Comparison of ENCODE assay signal across 8 cellular contexts in the genomic region with DNA sequence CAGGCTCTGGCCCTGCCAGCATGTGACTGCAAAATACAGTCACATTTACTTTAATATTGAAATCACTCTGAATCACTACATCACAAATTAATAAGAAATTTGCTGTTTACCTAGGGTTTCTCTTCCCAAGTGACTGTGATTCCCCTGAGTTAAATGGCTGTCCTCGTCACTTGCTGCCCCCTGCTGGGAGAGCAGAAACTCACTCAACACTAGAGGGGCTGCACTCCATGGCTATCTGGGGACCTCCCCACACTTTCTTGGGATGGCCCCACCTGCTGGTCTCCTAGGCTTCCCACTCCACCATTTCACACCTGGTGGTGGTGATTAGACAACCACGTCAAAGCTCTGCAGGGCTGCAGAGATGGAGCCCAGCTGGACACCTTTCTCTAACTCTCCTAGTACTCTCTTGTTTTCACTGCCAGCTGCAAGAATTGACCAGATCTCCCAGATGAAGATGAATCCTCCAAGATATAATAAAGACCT.
DNase-seq lines count a peak whose midpoint lies in the region; ATAC-seq and TF ChIP-seq lines count a peak whose summit lies in the region.

No MANE protein-coding gene starts in this region.

- in situ Hi-C loops in KBM-7 (cut with MboI; ENCODE audit: low pct_unique_long_range_greater_than_20kb, low sequenced_read_pairs), result no loop called here

- intact Hi-C loops in adrenal gland (cut with DNase I), result no loop called here
- intact Hi-C loops in left lung (cut with DNase I), result no loop called here

- peaks cover 6% of the 10 kb centered on the region for H3K36me3 Mint-ChIP-seq in stimulated activated effector memory CD8-positive, alpha-beta T cell treated with anti-CD3 and anti-CD28 coated beads, Interleukin-12 subunit alpha, Interleukin-12 subunit beta, amount 100 ng/mL, for 72 hours

- peaks cover 51% of the 10 kb centered on the region for H3K4me1 Mint-ChIP-seq in stimulated activated effector memory CD8-positive, alpha-beta T cell treated with anti-CD3 and anti-CD28 coated beads, Interleukin-12 subunit alpha, Interleukin-12 subunit beta, amount 100 ng/mL, for 72 hours

- H3K9me3 Mint-ChIP-seq in stimulated activated effector memory CD8-positive, alpha-beta T cell treated with anti-CD3 and anti-CD28 coated beads, Interleukin-12 subunit alpha, Interleukin-12 subunit beta, amount 100 ng/mL, for 72 hours, result peaks cover 12% of the 10 kb centered on the region

- H3K27ac Mint-ChIP-seq in stimulated activated effector memory CD8-positive, alpha-beta T cell treated with anti-CD3 and anti-CD28 coated beads, Interleukin-12 subunit alpha, Interleukin-12 subunit beta, amount 100 ng/mL, for 72 hours, result peak overlapping the region; percentile 45

- H3K36me3 ChIP-seq in adrenal gland (replicated peaks in 1 of 2) (no peaks in the 10 kb centered on the region), left lung (no peaks in the 10 kb centered on the region)

- DNase-seq in GF-D8 (lab: John Stamatoyannopoulos, UW), result peak; percentile 53
- DNase-seq in KBM-7, result peak; percentile 86
- DNase-seq in T-helper 1 cell, result peak; percentile 49 to 82 (median 64)
- peak in 5 of 7 donors; percentile 15 to 55 (median 24) for DNase-seq in adrenal gland
- DNase-seq in left lung, result peak in 1 of 2 donors; percentile 50
- DNase-seq in stimulated activated effector memory CD8-positive, alpha-beta T cell treated with anti-CD3 and anti-CD28 coated beads, Interleukin-12 subunit alpha, Interleukin-12 subunit beta, amount 100 ng/mL, for 72 hours (ENCODE audit: low spot score in 2 of 2), result peak; percentile 56 to 87
- DNase-seq in amniotic stem cell (lab: John Stamatoyannopoulos, UW), result no peak

- TF ChIP-seq POLR2A in adrenal gland (IDR thresholded peaks at IDR 0.05), result no peak

- H3K27me3 ChIP-seq in adrenal gland, result no peaks in the 10 kb centered on the region
- H3K27me3 ChIP-seq in left lung, result no peaks in the 10 kb centered on the region

- H3K4me3 Mint-ChIP-seq in stimulated activated effector memory CD8-positive, alpha-beta T cell treated with anti-CD3 and anti-CD28 coated beads, Interleukin-12 subunit alpha, Interleukin-12 subunit beta, amount 100 ng/mL, for 72 hours, result peak overlapping the region; percentile 61

- WGBS in adrenal gland, 4 donors, result 44 to 56% (median 52%) methylated on average over 1 to 2 of the region's 2 CpGs

- ATAC-seq in left lung (peak; percentile 81), HG02840 (IDR thresholded peaks at IDR 0.05; ENCODE audit: low FRiP score, unreplicated experiment) (no peak)
- peak; percentile 86 for ATAC-seq in stimulated activated effector memory CD8-positive, alpha-beta T cell treated with anti-CD3 and anti-CD28 coated beads, Interleukin-12 subunit alpha, Interleukin-12 subunit beta, amount 100 ng/mL, for 72 hours

- H3K9me3 ChIP-seq in adrenal gland (replicated peaks in 1 of 3) (peaks cover 0 to 6% (median 0%) of the 10 kb centered on the region in 3 donors), left lung (peaks cover 0 to 11% of the 10 kb centered on the region in 2 donors)

- H3K27ac ChIP-seq in adrenal gland (no peak overlapping the region), left lung (no peak overlapping the region)

- no peak overlapping the region for H3K4me3 ChIP-seq in adrenal gland
- no peak overlapping the region for H3K4me3 ChIP-seq in left lung

- no peaks in the 10 kb centered on the region for H3K4me1 ChIP-seq in adrenal gland (replicated peaks in 1 of 2)
- no peaks in the 10 kb centered on the region for H3K4me1 ChIP-seq in left lung

- TF ChIP-seq CTCF in adrenal gland (IDR thresholded peaks at IDR 0.05), result peak; percentile 22 to 52 (median 43)
- TF ChIP-seq CTCF in left lung (IDR thresholded peaks at IDR 0.05), result peak; percentile 44 to 49
